ENCODE assay signal across 1 cellular context in the genomic region with DNA sequence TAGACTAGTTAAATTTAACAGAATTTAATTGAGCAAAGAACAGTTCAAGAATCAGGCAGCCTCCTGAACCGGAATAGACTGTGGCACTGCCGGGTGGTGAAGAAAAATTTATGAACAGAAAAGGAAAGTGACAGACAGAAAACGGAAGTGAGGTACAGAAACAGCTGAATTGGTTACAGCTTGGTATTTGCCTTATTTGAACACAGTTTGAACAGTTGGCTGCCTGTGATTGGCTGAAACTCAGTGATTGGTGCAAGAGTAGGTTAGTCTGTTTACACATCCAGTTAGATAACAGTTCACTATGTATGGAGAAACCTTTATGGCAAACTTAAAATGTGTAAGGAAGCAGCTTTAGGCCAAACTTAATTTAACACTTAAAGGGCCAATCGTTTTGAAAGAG.
A peak's percentile ranks its signal among the peaks of the same experiment; 100 is the strongest.
TF ChIP-seq lines count a peak whose summit lies in the region.

No MANE protein-coding gene starts in this region.

TF ChIP-seq in K562, 482 proteins besides CTCF, POLR2A, EP300 and RAD21 (continued from another document and continues in another):
- TF ChIP-seq ZNF324 (CRISPR knock-in tag; IDR thresholded peaks at IDR 0.05) (no peak), CREM (IDR thresholded peaks at IDR 0.05; ENCODE audit: low read depth) (peak; percentile 25; the same call in 1 of the 2 replicates), CBX1 (IDR thresholded peaks at IDR 0.05; ENCODE audit: low read depth) (no peak), STAT5A (IDR thresholded peaks at IDR 0.05; ENCODE audit: borderline replicate concordance, low read length) (no peak), NEUROD1 (IDR thresholded peaks at IDR 0.05; ENCODE audit: borderline replicate concordance, low read depth, low read length, partially characterized antibody) (no peak), MECOM (CRISPR knock-in tag; IDR thresholded peaks at IDR 0.05) (no peak), ZFP36 (IDR thresholded peaks at IDR 0.05; ENCODE audit: low read depth, low read length, partially characterized antibody) (no peak), EZH2 (IDR thresholded peaks at IDR 0.05; ENCODE audit: borderline replicate concordance, low read depth, low read length) (no peak), ZNF561 (CRISPR knock-in tag; conservative IDR thresholded peaks at IDR 0.05) (no peak), NFIX (CRISPR knock-in tag; IDR thresholded peaks at IDR 0.05; ENCODE audit: low read depth) (no peak), EP400 (IDR thresholded peaks at IDR 0.05) (peak; percentile 52; the same call in 1 of the 2 replicates), SIX5 (IDR thresholded peaks at IDR 0.05; ENCODE audit: borderline replicate concordance in 1 of 2, insufficient read depth in 1 of 2, low read depth in 1 of 2, low read length in 2 of 2) (no peak), CBX3 (IDR thresholded peaks at IDR 0.05; ENCODE audit: borderline replicate concordance in 1 of 2, low read length in 2 of 2) (peak in 1 of 2 experiments; percentile 67; a peak in 1 of 3 replicates), RAD51 (IDR thresholded peaks at IDR 0.05; ENCODE audit: borderline replicate concordance, low read depth) (no peak), ZNF445 (CRISPR knock-in tag; IDR thresholded peaks at IDR 0.05; ENCODE audit: low read depth) (no peak), TRIM28 (IDR thresholded peaks at IDR 0.05) (no peak)
- TF ChIP-seq, protein P1, sequence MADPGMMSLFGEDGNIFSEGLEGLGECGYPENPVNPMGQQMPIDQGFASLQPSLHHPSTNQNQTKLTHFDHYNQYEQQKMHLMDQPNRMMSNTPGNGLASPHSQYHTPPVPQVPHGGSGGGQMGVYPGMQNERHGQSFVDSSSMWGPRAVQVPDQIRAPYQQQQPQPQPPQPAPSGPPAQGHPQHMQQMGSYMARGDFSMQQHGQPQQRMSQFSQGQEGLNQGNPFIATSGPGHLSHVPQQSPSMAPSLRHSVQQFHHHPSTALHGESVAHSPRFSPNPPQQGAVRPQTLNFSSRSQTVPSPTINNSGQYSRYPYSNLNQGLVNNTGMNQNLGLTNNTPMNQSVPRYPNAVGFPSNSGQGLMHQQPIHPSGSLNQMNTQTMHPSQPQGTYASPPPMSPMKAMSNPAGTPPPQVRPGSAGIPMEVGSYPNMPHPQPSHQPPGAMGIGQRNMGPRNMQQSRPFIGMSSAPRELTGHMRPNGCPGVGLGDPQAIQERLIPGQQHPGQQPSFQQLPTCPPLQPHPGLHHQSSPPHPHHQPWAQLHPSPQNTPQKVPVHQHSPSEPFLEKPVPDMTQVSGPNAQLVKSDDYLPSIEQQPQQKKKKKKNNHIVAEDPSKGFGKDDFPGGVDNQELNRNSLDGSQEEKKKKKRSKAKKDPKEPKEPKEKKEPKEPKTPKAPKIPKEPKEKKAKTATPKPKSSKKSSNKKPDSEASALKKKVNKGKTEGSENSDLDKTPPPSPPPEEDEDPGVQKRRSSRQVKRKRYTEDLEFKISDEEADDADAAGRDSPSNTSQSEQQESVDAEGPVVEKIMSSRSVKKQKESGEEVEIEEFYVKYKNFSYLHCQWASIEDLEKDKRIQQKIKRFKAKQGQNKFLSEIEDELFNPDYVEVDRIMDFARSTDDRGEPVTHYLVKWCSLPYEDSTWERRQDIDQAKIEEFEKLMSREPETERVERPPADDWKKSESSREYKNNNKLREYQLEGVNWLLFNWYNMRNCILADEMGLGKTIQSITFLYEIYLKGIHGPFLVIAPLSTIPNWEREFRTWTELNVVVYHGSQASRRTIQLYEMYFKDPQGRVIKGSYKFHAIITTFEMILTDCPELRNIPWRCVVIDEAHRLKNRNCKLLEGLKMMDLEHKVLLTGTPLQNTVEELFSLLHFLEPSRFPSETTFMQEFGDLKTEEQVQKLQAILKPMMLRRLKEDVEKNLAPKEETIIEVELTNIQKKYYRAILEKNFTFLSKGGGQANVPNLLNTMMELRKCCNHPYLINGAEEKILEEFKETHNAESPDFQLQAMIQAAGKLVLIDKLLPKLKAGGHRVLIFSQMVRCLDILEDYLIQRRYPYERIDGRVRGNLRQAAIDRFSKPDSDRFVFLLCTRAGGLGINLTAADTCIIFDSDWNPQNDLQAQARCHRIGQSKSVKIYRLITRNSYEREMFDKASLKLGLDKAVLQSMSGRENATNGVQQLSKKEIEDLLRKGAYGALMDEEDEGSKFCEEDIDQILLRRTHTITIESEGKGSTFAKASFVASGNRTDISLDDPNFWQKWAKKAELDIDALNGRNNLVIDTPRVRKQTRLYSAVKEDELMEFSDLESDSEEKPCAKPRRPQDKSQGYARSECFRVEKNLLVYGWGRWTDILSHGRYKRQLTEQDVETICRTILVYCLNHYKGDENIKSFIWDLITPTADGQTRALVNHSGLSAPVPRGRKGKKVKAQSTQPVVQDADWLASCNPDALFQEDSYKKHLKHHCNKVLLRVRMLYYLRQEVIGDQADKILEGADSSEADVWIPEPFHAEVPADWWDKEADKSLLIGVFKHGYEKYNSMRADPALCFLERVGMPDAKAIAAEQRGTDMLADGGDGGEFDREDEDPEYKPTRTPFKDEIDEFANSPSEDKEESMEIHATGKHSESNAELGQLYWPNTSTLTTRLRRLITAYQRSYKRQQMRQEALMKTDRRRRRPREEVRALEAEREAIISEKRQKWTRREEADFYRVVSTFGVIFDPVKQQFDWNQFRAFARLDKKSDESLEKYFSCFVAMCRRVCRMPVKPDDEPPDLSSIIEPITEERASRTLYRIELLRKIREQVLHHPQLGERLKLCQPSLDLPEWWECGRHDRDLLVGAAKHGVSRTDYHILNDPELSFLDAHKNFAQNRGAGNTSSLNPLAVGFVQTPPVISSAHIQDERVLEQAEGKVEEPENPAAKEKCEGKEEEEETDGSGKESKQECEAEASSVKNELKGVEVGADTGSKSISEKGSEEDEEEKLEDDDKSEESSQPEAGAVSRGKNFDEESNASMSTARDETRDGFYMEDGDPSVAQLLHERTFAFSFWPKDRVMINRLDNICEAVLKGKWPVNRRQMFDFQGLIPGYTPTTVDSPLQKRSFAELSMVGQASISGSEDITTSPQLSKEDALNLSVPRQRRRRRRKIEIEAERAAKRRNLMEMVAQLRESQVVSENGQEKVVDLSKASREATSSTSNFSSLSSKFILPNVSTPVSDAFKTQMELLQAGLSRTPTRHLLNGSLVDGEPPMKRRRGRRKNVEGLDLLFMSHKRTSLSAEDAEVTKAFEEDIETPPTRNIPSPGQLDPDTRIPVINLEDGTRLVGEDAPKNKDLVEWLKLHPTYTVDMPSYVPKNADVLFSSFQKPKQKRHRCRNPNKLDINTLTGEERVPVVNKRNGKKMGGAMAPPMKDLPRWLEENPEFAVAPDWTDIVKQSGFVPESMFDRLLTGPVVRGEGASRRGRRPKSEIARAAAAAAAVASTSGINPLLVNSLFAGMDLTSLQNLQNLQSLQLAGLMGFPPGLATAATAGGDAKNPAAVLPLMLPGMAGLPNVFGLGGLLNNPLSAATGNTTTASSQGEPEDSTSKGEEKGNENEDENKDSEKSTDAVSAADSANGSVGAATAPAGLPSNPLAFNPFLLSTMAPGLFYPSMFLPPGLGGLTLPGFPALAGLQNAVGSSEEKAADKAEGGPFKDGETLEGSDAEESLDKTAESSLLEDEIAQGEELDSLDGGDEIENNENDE (IDR thresholded peaks at IDR 0.05; ENCODE audit: low read depth, low read length), result no peak
- TF ChIP-seq, protein P2, sequence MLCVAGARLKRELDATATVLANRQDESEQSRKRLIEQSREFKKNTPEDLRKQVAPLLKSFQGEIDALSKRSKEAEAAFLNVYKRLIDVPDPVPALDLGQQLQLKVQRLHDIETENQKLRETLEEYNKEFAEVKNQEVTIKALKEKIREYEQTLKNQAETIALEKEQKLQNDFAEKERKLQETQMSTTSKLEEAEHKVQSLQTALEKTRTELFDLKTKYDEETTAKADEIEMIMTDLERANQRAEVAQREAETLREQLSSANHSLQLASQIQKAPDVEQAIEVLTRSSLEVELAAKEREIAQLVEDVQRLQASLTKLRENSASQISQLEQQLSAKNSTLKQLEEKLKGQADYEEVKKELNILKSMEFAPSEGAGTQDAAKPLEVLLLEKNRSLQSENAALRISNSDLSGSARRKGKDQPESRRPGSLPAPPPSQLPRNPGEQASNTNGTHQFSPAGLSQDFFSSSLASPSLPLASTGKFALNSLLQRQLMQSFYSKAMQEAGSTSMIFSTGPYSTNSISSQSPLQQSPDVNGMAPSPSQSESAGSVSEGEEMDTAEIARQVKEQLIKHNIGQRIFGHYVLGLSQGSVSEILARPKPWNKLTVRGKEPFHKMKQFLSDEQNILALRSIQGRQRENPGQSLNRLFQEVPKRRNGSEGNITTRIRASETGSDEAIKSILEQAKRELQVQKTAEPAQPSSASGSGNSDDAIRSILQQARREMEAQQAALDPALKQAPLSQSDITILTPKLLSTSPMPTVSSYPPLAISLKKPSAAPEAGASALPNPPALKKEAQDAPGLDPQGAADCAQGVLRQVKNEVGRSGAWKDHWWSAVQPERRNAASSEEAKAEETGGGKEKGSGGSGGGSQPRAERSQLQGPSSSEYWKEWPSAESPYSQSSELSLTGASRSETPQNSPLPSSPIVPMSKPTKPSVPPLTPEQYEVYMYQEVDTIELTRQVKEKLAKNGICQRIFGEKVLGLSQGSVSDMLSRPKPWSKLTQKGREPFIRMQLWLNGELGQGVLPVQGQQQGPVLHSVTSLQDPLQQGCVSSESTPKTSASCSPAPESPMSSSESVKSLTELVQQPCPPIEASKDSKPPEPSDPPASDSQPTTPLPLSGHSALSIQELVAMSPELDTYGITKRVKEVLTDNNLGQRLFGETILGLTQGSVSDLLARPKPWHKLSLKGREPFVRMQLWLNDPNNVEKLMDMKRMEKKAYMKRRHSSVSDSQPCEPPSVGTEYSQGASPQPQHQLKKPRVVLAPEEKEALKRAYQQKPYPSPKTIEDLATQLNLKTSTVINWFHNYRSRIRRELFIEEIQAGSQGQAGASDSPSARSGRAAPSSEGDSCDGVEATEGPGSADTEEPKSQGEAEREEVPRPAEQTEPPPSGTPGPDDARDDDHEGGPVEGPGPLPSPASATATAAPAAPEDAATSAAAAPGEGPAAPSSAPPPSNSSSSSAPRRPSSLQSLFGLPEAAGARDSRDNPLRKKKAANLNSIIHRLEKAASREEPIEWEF (CRISPR knock-in tag; IDR thresholded peaks at IDR 0.05), result no peak
- TF ChIP-seq, protein P3, sequence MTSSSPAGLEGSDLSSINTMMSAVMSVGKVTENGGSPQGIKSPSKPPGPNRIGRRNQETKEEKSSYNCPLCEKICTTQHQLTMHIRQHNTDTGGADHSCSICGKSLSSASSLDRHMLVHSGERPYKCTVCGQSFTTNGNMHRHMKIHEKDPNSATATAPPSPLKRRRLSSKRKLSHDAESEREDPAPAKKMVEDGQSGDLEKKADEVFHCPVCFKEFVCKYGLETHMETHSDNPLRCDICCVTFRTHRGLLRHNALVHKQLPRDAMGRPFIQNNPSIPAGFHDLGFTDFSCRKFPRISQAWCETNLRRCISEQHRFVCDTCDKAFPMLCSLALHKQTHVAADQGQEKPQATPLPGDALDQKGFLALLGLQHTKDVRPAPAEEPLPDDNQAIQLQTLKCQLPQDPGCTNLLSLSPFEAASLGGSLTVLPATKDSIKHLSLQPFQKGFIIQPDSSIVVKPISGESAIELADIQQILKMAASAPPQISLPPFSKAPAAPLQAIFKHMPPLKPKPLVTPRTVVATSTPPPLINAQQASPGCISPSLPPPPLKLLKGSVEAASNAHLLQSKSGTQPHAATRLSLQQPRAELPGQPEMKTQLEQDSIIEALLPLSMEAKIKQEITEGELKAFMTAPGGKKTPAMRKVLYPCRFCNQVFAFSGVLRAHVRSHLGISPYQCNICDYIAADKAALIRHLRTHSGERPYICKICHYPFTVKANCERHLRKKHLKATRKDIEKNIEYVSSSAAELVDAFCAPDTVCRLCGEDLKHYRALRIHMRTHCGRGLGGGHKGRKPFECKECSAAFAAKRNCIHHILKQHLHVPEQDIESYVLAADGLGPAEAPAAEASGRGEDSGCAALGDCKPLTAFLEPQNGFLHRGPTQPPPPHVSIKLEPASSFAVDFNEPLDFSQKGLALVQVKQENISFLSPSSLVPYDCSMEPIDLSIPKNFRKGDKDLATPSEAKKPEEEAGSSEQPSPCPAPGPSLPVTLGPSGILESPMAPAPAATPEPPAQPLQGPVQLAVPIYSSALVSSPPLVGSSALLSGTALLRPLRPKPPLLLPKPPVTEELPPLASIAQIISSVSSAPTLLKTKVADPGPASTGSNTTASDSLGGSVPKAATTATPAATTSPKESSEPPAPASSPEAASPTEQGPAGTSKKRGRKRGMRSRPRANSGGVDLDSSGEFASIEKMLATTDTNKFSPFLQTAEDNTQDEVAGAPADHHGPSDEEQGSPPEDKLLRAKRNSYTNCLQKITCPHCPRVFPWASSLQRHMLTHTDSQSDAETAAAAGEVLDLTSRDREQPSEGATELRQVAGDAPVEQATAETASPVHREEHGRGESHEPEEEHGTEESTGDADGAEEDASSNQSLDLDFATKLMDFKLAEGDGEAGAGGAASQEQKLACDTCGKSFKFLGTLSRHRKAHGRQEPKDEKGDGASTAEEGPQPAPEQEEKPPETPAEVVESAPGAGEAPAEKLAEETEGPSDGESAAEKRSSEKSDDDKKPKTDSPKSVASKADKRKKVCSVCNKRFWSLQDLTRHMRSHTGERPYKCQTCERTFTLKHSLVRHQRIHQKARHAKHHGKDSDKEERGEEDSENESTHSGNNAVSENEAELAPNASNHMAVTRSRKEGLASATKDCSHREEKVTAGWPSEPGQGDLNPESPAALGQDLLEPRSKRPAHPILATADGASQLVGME (CRISPR knock-in tag; IDR thresholded peaks at IDR 0.05), result no peak
- TF ChIP-seq, protein P4, sequence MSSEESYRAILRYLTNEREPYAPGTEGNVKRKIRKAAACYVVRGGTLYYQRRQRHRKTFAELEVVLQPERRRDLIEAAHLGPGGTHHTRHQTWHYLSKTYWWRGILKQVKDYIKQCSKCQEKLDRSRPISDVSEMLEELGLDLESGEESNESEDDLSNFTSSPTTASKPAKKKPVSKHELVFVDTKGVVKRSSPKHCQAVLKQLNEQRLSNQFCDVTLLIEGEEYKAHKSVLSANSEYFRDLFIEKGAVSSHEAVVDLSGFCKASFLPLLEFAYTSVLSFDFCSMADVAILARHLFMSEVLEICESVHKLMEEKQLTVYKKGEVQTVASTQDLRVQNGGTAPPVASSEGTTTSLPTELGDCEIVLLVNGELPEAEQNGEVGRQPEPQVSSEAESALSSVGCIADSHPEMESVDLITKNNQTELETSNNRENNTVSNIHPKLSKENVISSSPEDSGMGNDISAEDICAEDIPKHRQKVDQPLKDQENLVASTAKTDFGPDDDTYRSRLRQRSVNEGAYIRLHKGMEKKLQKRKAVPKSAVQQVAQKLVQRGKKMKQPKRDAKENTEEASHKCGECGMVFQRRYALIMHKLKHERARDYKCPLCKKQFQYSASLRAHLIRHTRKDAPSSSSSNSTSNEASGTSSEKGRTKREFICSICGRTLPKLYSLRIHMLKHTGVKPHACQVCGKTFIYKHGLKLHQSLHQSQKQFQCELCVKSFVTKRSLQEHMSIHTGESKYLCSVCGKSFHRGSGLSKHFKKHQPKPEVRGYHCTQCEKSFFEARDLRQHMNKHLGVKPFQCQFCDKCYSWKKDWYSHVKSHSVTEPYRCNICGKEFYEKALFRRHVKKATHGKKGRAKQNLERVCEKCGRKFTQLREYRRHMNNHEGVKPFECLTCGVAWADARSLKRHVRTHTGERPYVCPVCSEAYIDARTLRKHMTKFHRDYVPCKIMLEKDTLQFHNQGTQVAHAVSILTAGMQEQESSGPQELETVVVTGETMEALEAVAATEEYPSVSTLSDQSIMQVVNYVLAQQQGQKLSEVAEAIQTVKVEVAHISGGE (CRISPR knock-in tag; IDR thresholded peaks at IDR 0.05), result peak in 1 of 3 experiments; percentile 37; a peak in 1 of 6 replicates
- TF ChIP-seq, protein P5, sequence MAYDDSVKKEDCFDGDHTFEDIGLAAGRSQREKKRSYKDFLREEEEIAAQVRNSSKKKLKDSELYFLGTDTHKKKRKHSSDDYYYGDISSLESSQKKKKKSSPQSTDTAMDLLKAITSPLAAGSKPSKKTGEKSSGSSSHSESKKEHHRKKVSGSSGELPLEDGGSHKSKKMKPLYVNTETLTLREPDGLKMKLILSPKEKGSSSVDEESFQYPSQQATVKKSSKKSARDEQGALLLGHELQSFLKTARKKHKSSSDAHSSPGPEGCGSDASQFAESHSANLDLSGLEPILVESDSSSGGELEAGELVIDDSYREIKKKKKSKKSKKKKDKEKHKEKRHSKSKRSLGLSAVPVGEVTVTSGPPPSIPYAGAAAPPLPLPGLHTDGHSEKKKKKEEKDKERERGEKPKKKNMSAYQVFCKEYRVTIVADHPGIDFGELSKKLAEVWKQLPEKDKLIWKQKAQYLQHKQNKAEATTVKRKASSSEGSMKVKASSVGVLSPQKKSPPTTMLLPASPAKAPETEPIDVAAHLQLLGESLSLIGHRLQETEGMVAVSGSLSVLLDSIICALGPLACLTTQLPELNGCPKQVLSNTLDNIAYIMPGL (CRISPR knock-in tag; IDR thresholded peaks at IDR 0.05), result no peak
